In the genomic region with DNA sequence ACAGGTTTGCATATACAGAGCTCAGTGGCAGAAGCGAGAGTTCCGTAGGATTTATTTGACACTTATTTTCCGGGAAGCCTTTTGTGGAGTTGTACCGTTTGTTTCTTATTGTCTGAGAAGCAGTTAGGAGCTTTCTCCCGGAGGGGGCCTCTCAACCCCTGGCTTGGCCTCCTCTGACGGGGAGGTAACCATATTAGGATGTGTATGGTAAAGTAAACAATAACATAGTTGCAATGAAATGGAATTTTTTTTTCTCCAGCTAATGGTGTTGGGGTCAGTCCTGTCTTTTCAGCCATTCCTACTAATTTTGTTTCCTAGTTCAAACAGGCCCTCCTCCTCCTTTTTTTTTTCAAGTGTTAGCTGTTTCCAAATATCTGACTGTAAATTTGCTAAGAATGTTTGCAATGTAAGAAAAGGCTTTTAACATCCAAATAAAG, we compare ENCODE assay signal across 11 cellular contexts.
DNase-seq lines count a peak whose midpoint lies in the region; ATAC-seq and TF ChIP-seq lines count a peak whose summit lies in the region.
"Had no signal": no experiment of that assay in that cellular context is flagged by ENCODE, and none has a peak within 500 bp of the region (broad histone marks: within the 10 kb centered on the region; RNA-seq: fewer than 3 reads in every experiment).

No MANE protein-coding gene starts in this region.

- POLR2A ChIA-PET in activated B cell treated with CpG ODN at 0.5 μM for 24 hours (lab: Charles Lee), result interaction anchor here (0.6 kb wide), 1 partner anchor 17 kb away, joined by 3 read pairs; no protein-coding TSS in a partner anchor

- H3K27me3 ChIP-seq in GM23338 (ENCODE audit: insufficient read depth), result no peaks in the 10 kb centered on the region
- H3K27me3 ChIP-seq in left ventricle myocardium inferior (ENCODE audit: low read depth), result no peaks in the 10 kb centered on the region

- no peaks in the 10 kb centered on the region for H3F3A ChIP-seq in GM23338 (replicated peaks; ENCODE audit: low read depth)

- CTCF ChIA-PET in activated B cell treated with CpG ODN at 0.5 μM for 24 hours (lab: Charles Lee), result no interaction called here

- H3K27ac ChIP-seq in GM23338 (ENCODE audit: low read depth) (peak overlapping the region; percentile 75), left ventricle myocardium inferior (replicated peaks) (peak overlapping the region; percentile 78)

- no peaks in the 10 kb centered on the region for H3K9me3 ChIP-seq in left ventricle myocardium inferior (replicated peaks)

- DNase-seq in GM23338 (ENCODE audit: low spot score) (peak; percentile 36), activated B cell treated with CpG ODN at 0.5 μM for 24 hours (no peak), left ventricle myocardium inferior (no peak), renal cortical epithelial cell (ENCODE audit: low read depth) (peak; percentile 54), CD14-positive monocyte (ENCODE audit: low spot score) (no peak), Kasumi-1 (lab: John Stamatoyannopoulos, UW) (no peak)
- no peak for DNase-seq in activated CD4-positive, alpha-beta T cell treated with anti-CD3 and anti-CD28 coated beads, Interleukin-2, amount 50 U/mL, for 48 hours
- DNase-seq: activated naive CD8-positive, alpha-beta T cell treated with anti-CD3 and anti-CD28 coated beads, Interleukin-2, amount 10 ng/mL, durations not matched to agents 7 days and 5 days; NCI-H2081 treated with DMSO at 0.1 percent for 48 hours; T-helper 17 cell had no signal

- H3K36me3 ChIP-seq in GM23338 (ENCODE audit: insufficient read depth) (no peaks in the 10 kb centered on the region), left ventricle myocardium inferior (no peaks in the 10 kb centered on the region)

- H4K20me1 ChIP-seq in GM23338 (replicated peaks; ENCODE audit: insufficient read depth), result no peaks in the 10 kb centered on the region

- 0 out of 2 replicates have a peak, but pooled peaks cover 2% of the 10 kb centered on the region for H3K9me2 ChIP-seq in GM23338 (ENCODE audit: insufficient read depth)

- no peaks in the 10 kb centered on the region for H3K9me3 Mint-ChIP-seq in GM23338
- H3K9me3 Mint-ChIP-seq in activated B cell treated with CpG ODN at 0.5 μM for 24 hours, result no peaks in the 10 kb centered on the region
- no peaks in the 10 kb centered on the region for H3K9me3 Mint-ChIP-seq in CD14-positive monocyte
- H3K9me3 Mint-ChIP-seq: activated naive CD8-positive, alpha-beta T cell treated with anti-CD3 and anti-CD28 coated beads, Interleukin-2, amount 10 ng/mL, durations not matched to agents 7 days and 5 days had no signal

- H3K4me1 ChIP-seq in GM23338 (ENCODE audit: insufficient read depth) (peaks cover 56% of the 10 kb centered on the region), left ventricle myocardium inferior (peaks cover 77% of the 10 kb centered on the region)

- no peak for TF ChIP-seq CTCF in GM23338 (conservative IDR thresholded peaks at IDR 0.05; ENCODE audit: low read depth in 2 of 2)
- no peak for TF ChIP-seq CTCF in activated B cell treated with CpG ODN at 0.5 μM for 24 hours (IDR thresholded peaks at IDR 0.05)
- TF ChIP-seq CTCF in left ventricle myocardium inferior (IDR thresholded peaks at IDR 0.05; ENCODE audit: borderline replicate concordance), result no peak
- TF ChIP-seq CTCF in CD14-positive monocyte (IDR thresholded peaks at IDR 0.05), result no peak

- ATAC-seq in GM23338, result peak; percentile 32
- ATAC-seq in activated B cell treated with CpG ODN at 0.5 μM for 24 hours (ENCODE audit: low read depth), result no peak
- ATAC-seq in GM18907 (IDR thresholded peaks at IDR 0.05; ENCODE audit: unreplicated experiment), result no peak
- ATAC-seq: T-helper 17 cell had no signal

- H3K4me1 Mint-ChIP-seq in GM23338, result peaks cover 67% of the 10 kb centered on the region
- peaks cover 66% of the 10 kb centered on the region for H3K4me1 Mint-ChIP-seq in activated B cell treated with CpG ODN at 0.5 μM for 24 hours
- peaks cover 23% of the 10 kb centered on the region for H3K4me1 Mint-ChIP-seq in CD14-positive monocyte

- H3K27me3 Mint-ChIP-seq in GM23338 (ENCODE audit: insufficient read depth, low read depth, poor library complexity) (peaks cover 2% of the 10 kb centered on the region), activated B cell treated with CpG ODN at 0.5 μM for 24 hours (no peaks in the 10 kb centered on the region), CD14-positive monocyte (ENCODE audit: low read depth in 3 of 3) (no peaks in the 10 kb centered on the region)
- H3K27me3 Mint-ChIP-seq: activated naive CD8-positive, alpha-beta T cell treated with anti-CD3 and anti-CD28 coated beads, Interleukin-2, amount 10 ng/mL, durations not matched to agents 7 days and 5 days; T-helper 17 cell had no signal

- peak overlapping the region; percentile 71 for H3K4me2 ChIP-seq in GM23338

- peak overlapping the region; percentile 28 for H3K4me3 ChIP-seq in GM23338
- peak overlapping the region; percentile 62 for H3K4me3 ChIP-seq in left ventricle myocardium inferior

- intact Hi-C loops in activated B cell treated with CpG ODN at 0.5 μM for 24 hours (cut with micrococcal nuclease) (no loop called here), left ventricle myocardium inferior (cut with micrococcal nuclease) (no loop called here), CD14-positive monocyte (cut with micrococcal nuclease) (no loop called here)

- H3K27ac Mint-ChIP-seq in GM23338 (peak overlapping the region; percentile 83), activated B cell treated with CpG ODN at 0.5 μM for 24 hours (peak overlapping the region; percentile 20), CD14-positive monocyte (peak overlapping the region in 1 of 7 donors; percentile 55)
- H3K27ac Mint-ChIP-seq: activated naive CD8-positive, alpha-beta T cell treated with anti-CD3 and anti-CD28 coated beads, Interleukin-2, amount 10 ng/mL, durations not matched to agents 7 days and 5 days; T-helper 17 cell had no signal

- H3K36me3 Mint-ChIP-seq in GM23338 (ENCODE audit: low read depth) (no peaks in the 10 kb centered on the region), activated B cell treated with CpG ODN at 0.5 μM for 24 hours (ENCODE audit: low read depth) (peaks cover 18% of the 10 kb centered on the region), CD14-positive monocyte (peaks cover 3 to 10% of the 10 kb centered on the region in 2 donors)

- H3K4me3 Mint-ChIP-seq in GM23338 (peak overlapping the region; percentile 44), activated B cell treated with CpG ODN at 0.5 μM for 24 hours (no peak overlapping the region), CD14-positive monocyte (no peak overlapping the region)
- H3K4me3 Mint-ChIP-seq: activated naive CD8-positive, alpha-beta T cell treated with anti-CD3 and anti-CD28 coated beads, Interleukin-2, amount 10 ng/mL, durations not matched to agents 7 days and 5 days; T-helper 17 cell had no signal

- H3K79me2 ChIP-seq in GM23338 (replicated peaks; ENCODE audit: insufficient read depth), result peaks cover 5% of the 10 kb centered on the region

- no peak overlapping the region for H2AFZ ChIP-seq in GM23338

TF ChIP-seq in GM23338, 12 proteins besides CTCF, POLR2A, EP300 and RAD21 (continues in another document):
- no peak for TF ChIP-seq STAT1 (IDR thresholded peaks at IDR 0.05; ENCODE audit: unreplicated experiment)
- TF ChIP-seq NANOG (IDR thresholded peaks at IDR 0.05; ENCODE audit: borderline replicate concordance), result no peak
- no peak for TF ChIP-seq CREB1 (CRISPR knock-in tag; IDR thresholded peaks at IDR 0.05; ENCODE audit: low read depth)
- TF ChIP-seq, protein P1, sequence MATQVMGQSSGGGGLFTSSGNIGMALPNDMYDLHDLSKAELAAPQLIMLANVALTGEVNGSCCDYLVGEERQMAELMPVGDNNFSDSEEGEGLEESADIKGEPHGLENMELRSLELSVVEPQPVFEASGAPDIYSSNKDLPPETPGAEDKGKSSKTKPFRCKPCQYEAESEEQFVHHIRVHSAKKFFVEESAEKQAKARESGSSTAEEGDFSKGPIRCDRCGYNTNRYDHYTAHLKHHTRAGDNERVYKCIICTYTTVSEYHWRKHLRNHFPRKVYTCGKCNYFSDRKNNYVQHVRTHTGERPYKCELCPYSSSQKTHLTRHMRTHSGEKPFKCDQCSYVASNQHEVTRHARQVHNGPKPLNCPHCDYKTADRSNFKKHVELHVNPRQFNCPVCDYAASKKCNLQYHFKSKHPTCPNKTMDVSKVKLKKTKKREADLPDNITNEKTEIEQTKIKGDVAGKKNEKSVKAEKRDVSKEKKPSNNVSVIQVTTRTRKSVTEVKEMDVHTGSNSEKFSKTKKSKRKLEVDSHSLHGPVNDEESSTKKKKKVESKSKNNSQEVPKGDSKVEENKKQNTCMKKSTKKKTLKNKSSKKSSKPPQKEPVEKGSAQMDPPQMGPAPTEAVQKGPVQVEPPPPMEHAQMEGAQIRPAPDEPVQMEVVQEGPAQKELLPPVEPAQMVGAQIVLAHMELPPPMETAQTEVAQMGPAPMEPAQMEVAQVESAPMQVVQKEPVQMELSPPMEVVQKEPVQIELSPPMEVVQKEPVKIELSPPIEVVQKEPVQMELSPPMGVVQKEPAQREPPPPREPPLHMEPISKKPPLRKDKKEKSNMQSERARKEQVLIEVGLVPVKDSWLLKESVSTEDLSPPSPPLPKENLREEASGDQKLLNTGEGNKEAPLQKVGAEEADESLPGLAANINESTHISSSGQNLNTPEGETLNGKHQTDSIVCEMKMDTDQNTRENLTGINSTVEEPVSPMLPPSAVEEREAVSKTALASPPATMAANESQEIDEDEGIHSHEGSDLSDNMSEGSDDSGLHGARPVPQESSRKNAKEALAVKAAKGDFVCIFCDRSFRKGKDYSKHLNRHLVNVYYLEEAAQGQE (IDR thresholded peaks at IDR 0.05; ENCODE audit: unreplicated experiment), result no peak

Comparison
In these comparisons a context has a peak if more than half of its experiments do, and no peak if none do; other contexts are left out.
1. DNase-seq: peak in GM23338 (single experiment) and renal cortical epithelial cell (single experiment); none in activated B cell treated with CpG ODN at 0.5 μM for 24 hours (single experiment), left ventricle myocardium inferior (single experiment), CD14-positive monocyte (single experiment), Kasumi-1 (0 of 2) and activated CD4-positive, alpha-beta T cell treated with anti-CD3 and anti-CD28 coated beads, Interleukin-2, amount 50 U/mL, for 48 hours (0 of 2).